20 cellular contexts compared by ENCODE assay signal in the genomic region with DNA sequence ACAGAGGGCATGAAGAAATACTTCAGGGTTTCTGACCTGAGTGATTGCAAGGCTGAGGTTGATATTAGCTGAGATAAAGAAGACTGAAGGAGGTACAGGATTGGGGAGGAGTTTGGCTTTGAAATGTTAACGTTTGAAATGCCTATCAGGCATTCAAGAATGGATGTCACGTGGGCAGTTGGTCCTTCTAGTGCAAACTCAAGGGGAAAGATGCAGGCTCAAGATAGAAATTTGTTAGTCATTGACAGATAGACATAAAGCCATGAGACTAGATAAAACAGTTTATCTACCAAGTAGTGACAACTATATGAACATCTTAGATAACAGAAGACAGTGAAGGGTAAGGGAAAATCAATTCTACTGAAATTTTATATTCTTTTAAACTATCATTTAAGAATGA.
"Had no signal": no experiment of that assay in that cellular context is flagged by ENCODE, and none has a peak within 500 bp of the region (broad histone marks: within the 10 kb centered on the region; RNA-seq: fewer than 3 reads in every experiment).

No MANE protein-coding gene starts in this region.

- H3K27me3 Mint-ChIP-seq: progenitor cell of endocrine pancreas had no signal

- H3K9me3 ChIP-seq: body of pancreas, right atrium auricular region, transverse colon, vagina had no signal

- H3K36me3 ChIP-seq: vagina had no signal

- H3K27ac ChIP-seq: body of pancreas, coronary artery, foreskin keratinocyte, right atrium auricular region, skin epidermis, transverse colon, vagina had no signal

- H3K27me3 ChIP-seq: body of pancreas, foreskin keratinocyte, right atrium auricular region, transverse colon, vagina had no signal

- H3K4me3 ChIP-seq: body of pancreas, coronary artery, lung, right atrium auricular region, skin epidermis, transverse colon, vagina had no signal

- ATAC-seq: body of pancreas, foreskin keratinocyte, left cardiac atrium had no signal

- H3K4me1 ChIP-seq: right atrium auricular region had no signal

- H3K27ac Mint-ChIP-seq: progenitor cell of endocrine pancreas had no signal

- DNase-seq: activated CD4-positive, alpha-beta T cell treated with anti-CD3 and anti-CD28 coated beads for 1 hour; activated CD4-positive, alpha-beta T cell treated with anti-CD3 and anti-CD28 coated beads, Interleukin-2, amount 50 U/mL, for 48 hours; activated naive CD4-positive, alpha-beta T cell treated with anti-CD3 and anti-CD28 coated beads, Interleukin-2, amount 50 U/mL, for 16 hours; amygdala; body of pancreas; central memory CD4-positive, alpha-beta T cell; effector CD8-positive, alpha-beta T cell; foreskin keratinocyte; left cardiac atrium; midbrain; stimulated activated CD4-positive, alpha-beta T cell treated with anti-CD3 and anti-CD28 coated beads, Interleukin-15, amount 100 ng/mL, for 24 hours; stimulated activated CD4-positive, alpha-beta T cell treated with anti-CD3 and anti-CD28 coated beads, Interleukin-4, amount 100 ng/mL, for 24 hours; stimulated activated naive CD4-positive, alpha-beta T cell; transverse colon had no signal
